ENCODE assay signal across 8 cellular contexts in genomic region chr14:23035303-23036164, GRCh38. TPM values are rescaled to one million over a fixed set of nuclear protein-coding genes. Genes with fewer than 3 reads are reported as not detected.
DNase-seq lines count a peak whose midpoint lies in the region; ATAC-seq, FAIRE-seq and TF ChIP-seq lines count a peak whose summit lies in the region.

No MANE protein-coding gene starts in this region.

- H4K20me1 ChIP-seq in HCT116 (ENCODE audit: insufficient read depth), result no peaks in the 10 kb centered on the region

- TSS peak; percentile 73 for BruUV-seq in HCT116 (replicated peaks; lab: Mats Ljungman, UMichigan)

- no peak for DNase-seq in HCT116 (ENCODE audit: low read depth, low spot score)
- no peak for DNase-seq in activated CD4-positive, alpha-beta memory T cell treated with anti-CD3 and anti-CD28 coated beads, Interleukin-2, amount 10 ng/mL, durations not matched to agents 7 days and 5 days
- no peak for DNase-seq in right cardiac atrium
- no peak for DNase-seq in LoVo (ENCODE audit: low spot score)
- DNase-seq in stimulated activated CD4-positive, alpha-beta T cell treated with anti-CD3 and anti-CD28 coated beads, Interleukin-1b, Interleukin-23, amount 100 ng/mL, for 48 hours, result no peak
- DNase-seq in GM19239 (ENCODE audit: insufficient read length, low spot score), result no peak

- H3K27ac ChIP-seq in HCT116 (ENCODE audit: low read depth, low read length), result peak overlapping the region; percentile 84
- peak overlapping the region; percentile 98 for H3K27ac ChIP-seq in right cardiac atrium (ENCODE audit: low read length)
- H3K27ac ChIP-seq in skeletal muscle tissue (ENCODE audit: low read depth, low read length), result peak overlapping the region; percentile 98

- H3K36me3 Mint-ChIP-seq in activated CD4-positive, alpha-beta memory T cell treated with anti-CD3 and anti-CD28 coated beads, Interleukin-2, amount 10 ng/mL, durations not matched to agents 7 days and 5 days (ENCODE audit: low read depth), result peaks cover 25% of the 10 kb centered on the region

- FAIRE-seq in GM19239 (lab: Jason Lieb, UNC), result no peak

- peaks cover 36% of the 10 kb centered on the region for H3K4me1 Mint-ChIP-seq in activated CD4-positive, alpha-beta memory T cell treated with anti-CD3 and anti-CD28 coated beads, Interleukin-2, amount 10 ng/mL, durations not matched to agents 7 days and 5 days

- H3K9ac ChIP-seq in HCT116 (ENCODE audit: low read length) (peak overlapping the region; percentile 96), skeletal muscle tissue (ENCODE audit: low read depth in 1 of 3, low read length in 3 of 3) (peak overlapping the region; percentile 98 to 99 (median 99))

- TF ChIP-seq CTCF in HCT116 (IDR thresholded peaks at IDR 0.05 in 2 of 3, conservative IDR thresholded peaks at IDR 0.05 in 1 of 3; ENCODE audit: borderline replicate concordance in 1 of 3, insufficient read depth in 1 of 3, low read depth in 2 of 3, low read length in 2 of 3), result no peak

- peaks cover 10 to 18% of the 10 kb centered on the region in 2 experiments; a peak in 3 of 4 replicates for H3K4me1 ChIP-seq in HCT116 (ENCODE audit: control insufficient read depth in 1 of 2, insufficient read depth in 2 of 2, low read length in 2 of 2)
- peaks cover 6% of the 10 kb centered on the region for H3K4me1 ChIP-seq in right cardiac atrium (ENCODE audit: control insufficient read depth, insufficient read depth, low read length)
- H3K4me1 ChIP-seq in skeletal muscle tissue (ENCODE audit: control insufficient read depth in 3 of 3, insufficient read depth in 3 of 3, low read length in 3 of 3), result peaks cover 10 to 21% (median 17%) of the 10 kb centered on the region in 3 donors

- peaks cover 16 to 26% of the 10 kb centered on the region in 2 experiments for H3K36me3 ChIP-seq in HCT116 (ENCODE audit: control insufficient read depth in 1 of 2, insufficient read depth in 2 of 2, low read length in 2 of 2)
- peaks cover 15 to 18% (median 15%) of the 10 kb centered on the region in 3 donors for H3K36me3 ChIP-seq in skeletal muscle tissue (ENCODE audit: control insufficient read depth in 3 of 3, insufficient read depth in 3 of 3, low read length in 3 of 3)

- no peak for ATAC-seq in HCT116
- ATAC-seq in right cardiac atrium, result no peak
- no peak for ATAC-seq in GM21528 (IDR thresholded peaks at IDR 0.05; ENCODE audit: low FRiP score, unreplicated experiment)

- intact Hi-C loops in HCT116 (cut with micrococcal nuclease), result no loop called here
- intact Hi-C loops in right cardiac atrium (cut with DNase I), result no loop called here

- no peak for TF ChIP-seq POLR2A in HCT116 (IDR thresholded peaks at IDR 0.05; ENCODE audit: borderline replicate concordance, extremely low read depth, insufficient read depth, insufficient read length)

- peak overlapping the region; percentile 51 for H3K4me2 ChIP-seq in HCT116 (ENCODE audit: low read length)

- H2AFZ ChIP-seq in HCT116 (ENCODE audit: low read depth, low read length, poor library complexity, severe bottlenecking), result peak overlapping the region; percentile 54

- RAD21 ChIA-PET in HCT116 (lab: Charles Lee; ENCODE audit: low non-redundant PET in 1 of 2, low total read pairs in 2 of 2, uncharacterized antibody in 2 of 2, unreplicated experiment in 2 of 2), result no interaction called here

- peak overlapping the region; percentile 84 to 98 for H3K4me3 ChIP-seq in HCT116 (replicated peaks in 1 of 2; ENCODE audit: low read depth in 1 of 2, low read length in 2 of 2)
- peak overlapping the region; percentile 82 for H3K4me3 ChIP-seq in right cardiac atrium (ENCODE audit: low read length)
- peak overlapping the region; percentile 89 to 97 (median 97) for H3K4me3 ChIP-seq in skeletal muscle tissue (ENCODE audit: low read length in 3 of 3)

- H3K27me3 ChIP-seq in HCT116 (ENCODE audit: insufficient read depth, low read length) (no peaks in the 10 kb centered on the region), right cardiac atrium (ENCODE audit: control insufficient read depth, insufficient read depth) (no peaks in the 10 kb centered on the region), skeletal muscle tissue (ENCODE audit: control insufficient read depth in 3 of 3, insufficient read depth in 3 of 3, low read length in 3 of 3) (no peaks in the 10 kb centered on the region)

- H3K9me2 ChIP-seq in HCT116 (ENCODE audit: insufficient read depth), result no peaks in the 10 kb centered on the region

- 66% methylated on average over 15 of the region's 15 CpGs for WGBS in right cardiac atrium

- CTCF ChIA-PET in HCT116 (lab: Charles Lee), result interaction anchor here (1.0 to 1.4 kb wide), 2 partner anchors 22 to 49 kb away, joined by 3 to 4 read pairs; no protein-coding TSS in a partner anchor
- CTCF ChIA-PET in activated CD4-positive, alpha-beta memory T cell treated with anti-CD3 and anti-CD28 coated beads, Interleukin-2, amount 10 ng/mL, durations not matched to agents 7 days and 5 days (lab: Charles Lee), result interaction anchor here (2.1 to 2.6 kb wide), 4 partner anchors 23 to 163 kb away, joined by 5 to 16 read pairs (median 13); partner anchors contain the start of gene CDH24

- TF ChIP-seq RAD21 in HCT116 (IDR thresholded peaks at IDR 0.05; ENCODE audit: low read depth), result no peak

- no peaks in the 10 kb centered on the region for H3K9me3 Mint-ChIP-seq in activated CD4-positive, alpha-beta memory T cell treated with anti-CD3 and anti-CD28 coated beads, Interleukin-2, amount 10 ng/mL, durations not matched to agents 7 days and 5 days

- peak overlapping the region; percentile 86 for H3K27ac Mint-ChIP-seq in activated CD4-positive, alpha-beta memory T cell treated with anti-CD3 and anti-CD28 coated beads, Interleukin-2, amount 10 ng/mL, durations not matched to agents 7 days and 5 days

- no peaks in the 10 kb centered on the region for H3K27me3 Mint-ChIP-seq in activated CD4-positive, alpha-beta memory T cell treated with anti-CD3 and anti-CD28 coated beads, Interleukin-2, amount 10 ng/mL, durations not matched to agents 7 days and 5 days

- H3K9me3 ChIP-seq in HCT116 (ENCODE audit: control insufficient read depth in 1 of 2, insufficient read depth in 1 of 2, low read depth in 1 of 2, low read length in 2 of 2), result no peaks in the 10 kb centered on the region
- H3K9me3 ChIP-seq in right cardiac atrium (ENCODE audit: control insufficient read depth, low read length), result no peaks in the 10 kb centered on the region
- no peaks in the 10 kb centered on the region for H3K9me3 ChIP-seq in skeletal muscle tissue (ENCODE audit: control insufficient read depth in 3 of 3, low read length in 3 of 3)

- POLR2A ChIA-PET in HCT116 (lab: Charles Lee), result interaction anchor here (1.2 kb wide), 1 partner anchor 28 kb away, joined by 4 read pairs; no protein-coding TSS in a partner anchor
- POLR2A ChIA-PET in activated CD4-positive, alpha-beta memory T cell treated with anti-CD3 and anti-CD28 coated beads, Interleukin-2, amount 10 ng/mL, durations not matched to agents 7 days and 5 days (lab: Charles Lee), result interaction anchor here (1.5 to 2.6 kb wide), 4 partner anchors 27 to 106 kb away, joined by 6 to 37 read pairs (median 8); partner anchors contain the start of genes HAUS4 and PRMT5

- H3K79me2 ChIP-seq in HCT116 (ENCODE audit: insufficient read depth, low read length), result peaks cover 39% of the 10 kb centered on the region

- peak overlapping the region; percentile 72 for H3K4me3 Mint-ChIP-seq in activated CD4-positive, alpha-beta memory T cell treated with anti-CD3 and anti-CD28 coated beads, Interleukin-2, amount 10 ng/mL, durations not matched to agents 7 days and 5 days

TF ChIP-seq in HCT116, 20 proteins besides CTCF, POLR2A, EP300 and RAD21:
- TF ChIP-seq CBX3 (IDR thresholded peaks at IDR 0.05; ENCODE audit: low read depth) (0 out of 2 replicates have a peak, but pooled peaks have one; percentile 8), JUND (IDR thresholded peaks at IDR 0.05) (no peak), EZH2phosphoT487 (IDR thresholded peaks at IDR 0.05; ENCODE audit: borderline replicate concordance) (no peak), ATF3 (IDR thresholded peaks at IDR 0.05) (no peak), SRF (IDR thresholded peaks at IDR 0.05; ENCODE audit: low read depth) (0 out of 2 replicates have a peak, but pooled peaks have one; percentile 27)

RNA-seq across cellular contexts. Expression of gene PSMB5, which starts 0.8 kb away (rescaled TPM):
- total RNA-seq in HCT116 (2021; ENCODE audit: unreplicated experiment) (212 TPM), right cardiac atrium (100 to 1,000 TPM; 108 to 126 (median 112) TPM), skeletal muscle tissue (183 TPM)
- polyA plus RNA-seq in HCT116 (2012), result 222 and 232 TPM in 2 replicates
- 10 to 100 TPM; 55.0 to 57.5 TPM for total RNA-seq in activated CD4-positive, alpha-beta memory T cell treated with anti-CD3 and anti-CD28 coated beads, Interleukin-2, amount 10 ng/mL, durations not matched to agents 7 days and 5 days
- 140 TPM for polyA plus RNA-seq in right cardiac atrium

RNA-seq across cellular contexts. Expression of gene PSMB11, which starts 6.5 kb away (rescaled TPM):
- total RNA-seq in HCT116 (2021; ENCODE audit: unreplicated experiment) (not detected), right cardiac atrium (not detected), skeletal muscle tissue (not detected)
- not detected in 2 replicates for polyA plus RNA-seq in HCT116 (2012)
- not detected for total RNA-seq in activated CD4-positive, alpha-beta memory T cell treated with anti-CD3 and anti-CD28 coated beads, Interleukin-2, amount 10 ng/mL, durations not matched to agents 7 days and 5 days
- polyA plus RNA-seq in right cardiac atrium, result not detected

RNA-seq across cellular contexts. Expression of gene CDH24, which starts 21.8 kb away (rescaled TPM):
- 19.3 TPM for total RNA-seq in HCT116 (2021; ENCODE audit: unreplicated experiment)
- polyA plus RNA-seq in HCT116 (2012), result 10.7 and 11.9 TPM in 2 replicates
- 1 to 10 TPM; 1.6 to 2.0 TPM for total RNA-seq in activated CD4-positive, alpha-beta memory T cell treated with anti-CD3 and anti-CD28 coated beads, Interleukin-2, amount 10 ng/mL, durations not matched to agents 7 days and 5 days
- total RNA-seq in right cardiac atrium, result 1 to 10 TPM in 3 of 4 donors, under 1 TPM in 1; 0.95 to 2.3 (median 2.2) TPM
- 2.5 TPM for polyA plus RNA-seq in right cardiac atrium
- 1.6 TPM for total RNA-seq in skeletal muscle tissue

RNA-seq across cellular contexts. Expression of gene C14orf93, which starts 25.6 kb away (rescaled TPM):
- total RNA-seq in HCT116 (2021; ENCODE audit: unreplicated experiment), result 13.7 TPM
- 15.6 and 16.8 TPM in 2 replicates for polyA plus RNA-seq in HCT116 (2012)
- total RNA-seq in activated CD4-positive, alpha-beta memory T cell treated with anti-CD3 and anti-CD28 coated beads, Interleukin-2, amount 10 ng/mL, durations not matched to agents 7 days and 5 days, result 10 to 100 TPM in 1 of 2 experiments, 1 to 10 TPM in 1; 9.4 to 10.4 TPM
- 10 to 100 TPM in 1 of 4 donors, 1 to 10 TPM in 3; 5.8 to 11.4 (median 6.7) TPM for total RNA-seq in right cardiac atrium
- polyA plus RNA-seq in right cardiac atrium, result 4.1 TPM
- total RNA-seq in skeletal muscle tissue, result 9.9 TPM

RNA-seq across cellular contexts. Expression of gene AJUBA, which starts 53.2 kb away (rescaled TPM):
- total RNA-seq in HCT116 (2021; ENCODE audit: unreplicated experiment) (39.7 TPM), right cardiac atrium (1 to 10 TPM; 5.7 to 6.9 (median 6.6) TPM), skeletal muscle tissue (77.8 TPM)
- 25.0 and 33.9 TPM in 2 replicates for polyA plus RNA-seq in HCT116 (2012)
- total RNA-seq in activated CD4-positive, alpha-beta memory T cell treated with anti-CD3 and anti-CD28 coated beads, Interleukin-2, amount 10 ng/mL, durations not matched to agents 7 days and 5 days, result 1 to 10 TPM; 1.2 to 1.3 TPM
- 4.8 TPM for polyA plus RNA-seq in right cardiac atrium
